In the genomic region with DNA sequence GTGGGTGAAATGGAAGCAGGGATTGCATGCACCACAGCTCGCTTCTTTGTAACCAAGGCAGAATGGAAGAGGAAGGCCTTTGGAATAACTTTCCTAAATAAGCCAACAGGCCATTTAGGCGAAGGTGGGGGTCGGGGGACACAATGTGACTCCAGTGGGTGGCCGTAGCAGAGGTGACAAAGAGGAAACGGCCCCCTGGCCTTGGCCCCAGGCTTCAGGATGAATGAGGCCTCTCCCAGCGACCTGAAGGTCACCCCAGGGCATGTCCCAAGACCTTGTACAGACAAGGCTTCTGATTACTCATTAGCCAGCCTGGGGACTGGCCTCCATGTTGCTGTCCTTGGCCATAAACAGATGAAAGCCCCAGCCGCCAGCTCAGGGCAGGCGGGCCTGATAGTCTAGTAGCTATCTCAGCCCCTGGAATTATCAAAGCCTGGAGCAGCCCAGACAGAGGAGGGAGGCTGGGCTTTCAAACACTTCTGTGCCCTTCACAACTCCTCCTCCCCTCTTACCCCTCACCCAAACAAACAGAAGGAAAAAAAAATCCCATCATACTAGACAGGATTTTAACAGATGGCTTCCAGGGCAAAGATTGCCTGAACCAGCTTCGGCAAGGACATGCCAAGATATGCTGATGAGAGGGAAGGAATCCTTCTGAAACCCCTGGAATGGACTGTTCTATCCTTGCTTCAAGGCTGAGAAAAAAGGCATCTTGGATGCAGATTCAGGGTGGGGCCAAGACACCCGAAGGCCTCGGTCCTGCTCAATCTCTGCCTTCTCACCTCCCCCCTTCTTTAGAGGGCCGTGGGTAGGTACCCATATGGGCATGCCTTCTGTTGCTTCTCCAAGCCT, we compare ENCODE assay signal across 1 cellular context.
A peak's percentile ranks its signal among the peaks of the same experiment; 100 is the strongest.
TF ChIP-seq lines count a peak whose summit lies in the region.

No MANE protein-coding gene starts in this region.

TF ChIP-seq in HepG2, 621 proteins besides CTCF, POLR2A, EP300 and RAD21 (continues in another document):
- TF ChIP-seq TEAD2 (CRISPR knock-in tag; IDR thresholded peaks at IDR 0.05) (no peak), ZSCAN9 (CRISPR knock-in tag; IDR thresholded peaks at IDR 0.05; ENCODE audit: borderline replicate concordance) (peak; percentile 46; the same call in 1 of the 2 replicates), ZNF75D (CRISPR knock-in tag; IDR thresholded peaks at IDR 0.05; ENCODE audit: borderline replicate concordance) (no peak), ZNF567 (CRISPR knock-in tag; IDR thresholded peaks at IDR 0.05; ENCODE audit: borderline replicate concordance) (peak; percentile 74; the same call in 1 of the 2 replicates), RBAK (CRISPR knock-in tag; IDR thresholded peaks at IDR 0.05) (no peak), BHLHE40 (IDR thresholded peaks at IDR 0.05; ENCODE audit: low read length) (peak; percentile 24; the same call in 1 of the 2 replicates), MLLT10 (CRISPR knock-in tag; IDR thresholded peaks at IDR 0.05) (no peak), ZBTB38 (CRISPR knock-in tag; IDR thresholded peaks at IDR 0.05) (peak; percentile 89), TARDBP (CRISPR knock-in tag; IDR thresholded peaks at IDR 0.05) (peak; percentile 98), NR2F6 (IDR thresholded peaks at IDR 0.05) (peak; percentile 98), NR2F6 (CRISPR knock-in tag; IDR thresholded peaks at IDR 0.05) (peak; percentile 98), HOXA7 (CRISPR knock-in tag; IDR thresholded peaks at IDR 0.05) (no peak), KMT2B (CRISPR knock-in tag; IDR thresholded peaks at IDR 0.05) (no peak), HNF4A (CRISPR knock-in tag; IDR thresholded peaks at IDR 0.05) (peak; percentile 91), FLYWCH1 (CRISPR knock-in tag; IDR thresholded peaks at IDR 0.05) (no peak), HNRNPH1 (optimal IDR thresholded peaks at IDR 0.05; ENCODE audit: low read depth, low read length) (no peak), ZNF101 (CRISPR knock-in tag; IDR thresholded peaks at IDR 0.05; ENCODE audit: borderline replicate concordance, low read depth) (no peak)
- TF ChIP-seq, protein P1, sequence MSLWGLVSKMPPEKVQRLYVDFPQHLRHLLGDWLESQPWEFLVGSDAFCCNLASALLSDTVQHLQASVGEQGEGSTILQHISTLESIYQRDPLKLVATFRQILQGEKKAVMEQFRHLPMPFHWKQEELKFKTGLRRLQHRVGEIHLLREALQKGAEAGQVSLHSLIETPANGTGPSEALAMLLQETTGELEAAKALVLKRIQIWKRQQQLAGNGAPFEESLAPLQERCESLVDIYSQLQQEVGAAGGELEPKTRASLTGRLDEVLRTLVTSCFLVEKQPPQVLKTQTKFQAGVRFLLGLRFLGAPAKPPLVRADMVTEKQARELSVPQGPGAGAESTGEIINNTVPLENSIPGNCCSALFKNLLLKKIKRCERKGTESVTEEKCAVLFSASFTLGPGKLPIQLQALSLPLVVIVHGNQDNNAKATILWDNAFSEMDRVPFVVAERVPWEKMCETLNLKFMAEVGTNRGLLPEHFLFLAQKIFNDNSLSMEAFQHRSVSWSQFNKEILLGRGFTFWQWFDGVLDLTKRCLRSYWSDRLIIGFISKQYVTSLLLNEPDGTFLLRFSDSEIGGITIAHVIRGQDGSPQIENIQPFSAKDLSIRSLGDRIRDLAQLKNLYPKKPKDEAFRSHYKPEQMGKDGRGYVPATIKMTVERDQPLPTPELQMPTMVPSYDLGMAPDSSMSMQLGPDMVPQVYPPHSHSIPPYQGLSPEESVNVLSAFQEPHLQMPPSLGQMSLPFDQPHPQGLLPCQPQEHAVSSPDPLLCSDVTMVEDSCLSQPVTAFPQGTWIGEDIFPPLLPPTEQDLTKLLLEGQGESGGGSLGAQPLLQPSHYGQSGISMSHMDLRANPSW (CRISPR knock-in tag; IDR thresholded peaks at IDR 0.05; ENCODE audit: borderline replicate concordance), result peak; percentile 100
- TF ChIP-seq, protein P2, sequence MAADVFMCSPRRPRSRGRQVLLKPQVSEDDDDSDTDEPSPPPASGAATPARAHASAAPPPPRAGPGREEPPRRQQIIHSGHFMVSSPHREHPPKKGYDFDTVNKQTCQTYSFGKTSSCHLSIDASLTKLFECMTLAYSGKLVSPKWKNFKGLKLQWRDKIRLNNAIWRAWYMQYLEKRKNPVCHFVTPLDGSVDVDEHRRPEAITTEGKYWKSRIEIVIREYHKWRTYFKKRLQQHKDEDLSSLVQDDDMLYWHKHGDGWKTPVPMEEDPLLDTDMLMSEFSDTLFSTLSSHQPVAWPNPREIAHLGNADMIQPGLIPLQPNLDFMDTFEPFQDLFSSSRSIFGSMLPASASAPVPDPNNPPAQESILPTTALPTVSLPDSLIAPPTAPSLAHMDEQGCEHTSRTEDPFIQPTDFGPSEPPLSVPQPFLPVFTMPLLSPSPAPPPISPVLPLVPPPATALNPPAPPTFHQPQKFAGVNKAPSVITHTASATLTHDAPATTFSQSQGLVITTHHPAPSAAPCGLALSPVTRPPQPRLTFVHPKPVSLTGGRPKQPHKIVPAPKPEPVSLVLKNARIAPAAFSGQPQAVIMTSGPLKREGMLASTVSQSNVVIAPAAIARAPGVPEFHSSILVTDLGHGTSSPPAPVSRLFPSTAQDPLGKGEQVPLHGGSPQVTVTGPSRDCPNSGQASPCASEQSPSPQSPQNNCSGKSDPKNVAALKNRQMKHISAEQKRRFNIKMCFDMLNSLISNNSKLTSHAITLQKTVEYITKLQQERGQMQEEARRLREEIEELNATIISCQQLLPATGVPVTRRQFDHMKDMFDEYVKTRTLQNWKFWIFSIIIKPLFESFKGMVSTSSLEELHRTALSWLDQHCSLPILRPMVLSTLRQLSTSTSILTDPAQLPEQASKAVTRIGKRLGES (CRISPR knock-in tag; IDR thresholded peaks at IDR 0.05; ENCODE audit: borderline replicate concordance), result 0 out of 2 replicates have a peak, but pooled peaks have one; percentile 64
- TF ChIP-seq, protein P3, sequence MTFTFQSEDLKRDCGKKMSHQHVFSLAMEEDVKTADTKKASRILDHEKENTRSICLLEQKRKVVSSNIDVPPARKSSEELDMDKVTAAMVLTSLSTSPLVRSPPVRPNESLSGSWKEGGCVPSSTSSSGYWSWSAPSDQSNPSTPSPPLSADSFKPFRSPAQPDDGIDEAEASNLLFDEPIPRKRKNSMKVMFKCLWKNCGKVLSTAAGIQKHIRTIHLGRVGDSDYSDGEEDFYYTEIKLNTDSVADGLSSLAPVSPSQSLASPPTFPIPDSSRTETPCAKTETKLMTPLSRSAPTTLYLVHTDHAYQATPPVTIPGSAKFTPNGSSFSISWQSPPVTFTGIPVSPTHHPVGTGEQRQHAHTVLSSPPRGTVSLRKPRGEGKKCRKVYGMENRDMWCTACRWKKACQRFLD (CRISPR knock-in tag; IDR thresholded peaks at IDR 0.05; ENCODE audit: borderline replicate concordance), result no peak
- TF ChIP-seq, protein P4, sequence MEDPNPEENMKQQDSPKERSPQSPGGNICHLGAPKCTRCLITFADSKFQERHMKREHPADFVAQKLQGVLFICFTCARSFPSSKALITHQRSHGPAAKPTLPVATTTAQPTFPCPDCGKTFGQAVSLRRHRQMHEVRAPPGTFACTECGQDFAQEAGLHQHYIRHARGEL (CRISPR knock-in tag; IDR thresholded peaks at IDR 0.05), result no peak
- TF ChIP-seq, protein P5, sequence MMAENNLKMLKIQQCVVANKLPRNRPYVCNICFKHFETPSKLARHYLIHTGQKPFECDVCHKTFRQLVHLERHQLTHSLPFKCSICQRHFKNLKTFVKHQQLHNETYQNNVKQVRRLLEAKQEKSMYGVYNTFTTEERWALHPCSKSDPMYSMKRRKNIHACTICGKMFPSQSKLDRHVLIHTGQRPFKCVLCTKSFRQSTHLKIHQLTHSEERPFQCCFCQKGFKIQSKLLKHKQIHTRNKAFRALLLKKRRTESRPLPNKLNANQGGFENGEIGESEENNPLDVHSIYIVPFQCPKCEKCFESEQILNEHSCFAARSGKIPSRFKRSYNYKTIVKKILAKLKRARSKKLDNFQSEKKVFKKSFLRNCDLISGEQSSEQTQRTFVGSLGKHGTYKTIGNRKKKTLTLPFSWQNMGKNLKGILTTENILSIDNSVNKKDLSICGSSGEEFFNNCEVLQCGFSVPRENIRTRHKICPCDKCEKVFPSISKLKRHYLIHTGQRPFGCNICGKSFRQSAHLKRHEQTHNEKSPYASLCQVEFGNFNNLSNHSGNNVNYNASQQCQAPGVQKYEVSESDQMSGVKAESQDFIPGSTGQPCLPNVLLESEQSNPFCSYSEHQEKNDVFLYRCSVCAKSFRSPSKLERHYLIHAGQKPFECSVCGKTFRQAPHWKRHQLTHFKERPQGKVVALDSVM (CRISPR knock-in tag; IDR thresholded peaks at IDR 0.05), result 0 out of 2 replicates have a peak, but pooled peaks have one; percentile 37
- TF ChIP-seq, protein P6, sequence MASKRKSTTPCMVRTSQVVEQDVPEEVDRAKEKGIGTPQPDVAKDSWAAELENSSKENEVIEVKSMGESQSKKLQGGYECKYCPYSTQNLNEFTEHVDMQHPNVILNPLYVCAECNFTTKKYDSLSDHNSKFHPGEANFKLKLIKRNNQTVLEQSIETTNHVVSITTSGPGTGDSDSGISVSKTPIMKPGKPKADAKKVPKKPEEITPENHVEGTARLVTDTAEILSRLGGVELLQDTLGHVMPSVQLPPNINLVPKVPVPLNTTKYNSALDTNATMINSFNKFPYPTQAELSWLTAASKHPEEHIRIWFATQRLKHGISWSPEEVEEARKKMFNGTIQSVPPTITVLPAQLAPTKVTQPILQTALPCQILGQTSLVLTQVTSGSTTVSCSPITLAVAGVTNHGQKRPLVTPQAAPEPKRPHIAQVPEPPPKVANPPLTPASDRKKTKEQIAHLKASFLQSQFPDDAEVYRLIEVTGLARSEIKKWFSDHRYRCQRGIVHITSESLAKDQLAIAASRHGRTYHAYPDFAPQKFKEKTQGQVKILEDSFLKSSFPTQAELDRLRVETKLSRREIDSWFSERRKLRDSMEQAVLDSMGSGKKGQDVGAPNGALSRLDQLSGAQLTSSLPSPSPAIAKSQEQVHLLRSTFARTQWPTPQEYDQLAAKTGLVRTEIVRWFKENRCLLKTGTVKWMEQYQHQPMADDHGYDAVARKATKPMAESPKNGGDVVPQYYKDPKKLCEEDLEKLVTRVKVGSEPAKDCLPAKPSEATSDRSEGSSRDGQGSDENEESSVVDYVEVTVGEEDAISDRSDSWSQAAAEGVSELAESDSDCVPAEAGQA (IDR thresholded peaks at IDR 0.05; ENCODE audit: low read depth), result peak; percentile 83
- TF ChIP-seq, protein P6 (CRISPR knock-in tag; IDR thresholded peaks at IDR 0.05; ENCODE audit: borderline replicate concordance), result peak; percentile 36; the same call in 1 of the 2 replicates
- TF ChIP-seq, protein P7, sequence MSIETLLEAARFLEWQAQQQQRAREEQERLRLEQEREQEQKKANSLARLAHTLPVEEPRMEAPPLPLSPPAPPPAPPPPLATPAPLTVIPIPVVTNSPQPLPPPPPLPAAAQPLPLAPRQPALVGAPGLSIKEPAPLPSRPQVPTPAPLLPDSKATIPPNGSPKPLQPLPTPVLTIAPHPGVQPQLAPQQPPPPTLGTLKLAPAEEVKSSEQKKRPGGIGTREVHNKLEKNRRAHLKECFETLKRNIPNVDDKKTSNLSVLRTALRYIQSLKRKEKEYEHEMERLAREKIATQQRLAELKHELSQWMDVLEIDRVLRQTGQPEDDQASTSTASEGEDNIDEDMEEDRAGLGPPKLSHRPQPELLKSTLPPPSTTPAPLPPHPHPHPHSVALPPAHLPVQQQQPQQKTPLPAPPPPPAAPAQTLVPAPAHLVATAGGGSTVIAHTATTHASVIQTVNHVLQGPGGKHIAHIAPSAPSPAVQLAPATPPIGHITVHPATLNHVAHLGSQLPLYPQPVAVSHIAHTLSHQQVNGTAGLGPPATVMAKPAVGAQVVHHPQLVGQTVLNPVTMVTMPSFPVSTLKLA (IDR thresholded peaks at IDR 0.05), result no peak
- TF ChIP-seq, protein P8, sequence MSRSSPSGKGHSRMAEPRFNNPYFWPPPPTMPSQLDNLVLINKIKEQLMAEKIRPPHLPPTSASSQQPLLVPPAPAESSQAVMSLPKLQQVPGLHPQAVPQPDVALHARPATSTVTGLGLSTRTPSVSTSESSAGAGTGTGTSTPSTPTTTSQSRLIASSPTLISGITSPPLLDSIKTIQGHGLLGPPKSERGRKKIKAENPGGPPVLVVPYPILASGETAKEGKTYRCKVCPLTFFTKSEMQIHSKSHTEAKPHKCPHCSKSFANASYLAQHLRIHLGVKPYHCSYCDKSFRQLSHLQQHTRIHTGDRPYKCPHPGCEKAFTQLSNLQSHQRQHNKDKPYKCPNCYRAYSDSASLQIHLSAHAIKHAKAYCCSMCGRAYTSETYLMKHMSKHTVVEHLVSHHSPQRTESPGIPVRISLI (CRISPR knock-in tag; IDR thresholded peaks at IDR 0.05; ENCODE audit: borderline replicate concordance), result peak; percentile 96
